Comparison of ENCODE assay signal across 1 cellular context in the genomic region with DNA sequence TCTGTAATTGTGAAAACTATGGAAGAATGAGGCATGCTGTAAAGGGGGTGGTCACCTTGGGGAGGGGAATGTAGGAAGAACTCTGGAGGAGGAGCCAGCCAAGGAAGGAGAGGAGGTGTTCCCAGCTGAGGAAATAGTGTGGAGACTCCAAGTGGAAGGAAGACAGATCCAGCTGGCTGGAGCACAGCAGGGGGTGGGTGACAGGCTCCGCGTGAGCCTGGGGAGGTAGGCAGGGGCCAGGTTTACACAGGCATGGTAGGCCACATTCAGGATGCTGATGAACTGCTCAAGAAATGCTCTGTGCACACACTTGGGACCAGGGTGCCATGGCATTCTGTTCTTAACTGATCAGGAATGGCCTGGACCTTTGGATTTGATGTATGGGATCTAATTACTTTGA.
TF ChIP-seq lines count a peak whose summit lies in the region.

No MANE protein-coding gene starts in this region.

TF ChIP-seq in IMR-90, 13 proteins besides CTCF, POLR2A, EP300 and RAD21 (continued from another document):
- TF ChIP-seq, protein P1, sequence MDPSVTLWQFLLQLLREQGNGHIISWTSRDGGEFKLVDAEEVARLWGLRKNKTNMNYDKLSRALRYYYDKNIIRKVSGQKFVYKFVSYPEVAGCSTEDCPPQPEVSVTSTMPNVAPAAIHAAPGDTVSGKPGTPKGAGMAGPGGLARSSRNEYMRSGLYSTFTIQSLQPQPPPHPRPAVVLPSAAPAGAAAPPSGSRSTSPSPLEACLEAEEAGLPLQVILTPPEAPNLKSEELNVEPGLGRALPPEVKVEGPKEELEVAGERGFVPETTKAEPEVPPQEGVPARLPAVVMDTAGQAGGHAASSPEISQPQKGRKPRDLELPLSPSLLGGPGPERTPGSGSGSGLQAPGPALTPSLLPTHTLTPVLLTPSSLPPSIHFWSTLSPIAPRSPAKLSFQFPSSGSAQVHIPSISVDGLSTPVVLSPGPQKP (IDR thresholded peaks at IDR 0.05; ENCODE audit: borderline replicate concordance, low read depth, low read length), result no peak
- TF ChIP-seq RCOR1 (IDR thresholded peaks at IDR 0.05; ENCODE audit: insufficient replicate concordance, low read length) (no peak), BHLHE40 (IDR thresholded peaks at IDR 0.05; ENCODE audit: low read depth, low read length) (no peak), RFX5 (IDR thresholded peaks at IDR 0.05; ENCODE audit: low read depth, low read length) (no peak), MAZ (IDR thresholded peaks at IDR 0.05; ENCODE audit: borderline replicate concordance, low read depth, low read length) (no peak), NFE2L2 (IDR thresholded peaks at IDR 0.05; ENCODE audit: low read depth, low read length) (no peak), FOS (IDR thresholded peaks at IDR 0.05; ENCODE audit: low read depth, low read length) (no peak), CEBPB (IDR thresholded peaks at IDR 0.05; ENCODE audit: low read depth, low read length) (no peak), MXI1 (IDR thresholded peaks at IDR 0.05; ENCODE audit: borderline replicate concordance, low read depth, low read length) (no peak)
